Comparison of ENCODE assay signal across 9 cellular contexts in genomic region chr17:80866050-80866793, GRCh38.
DNase-seq lines count a peak whose midpoint lies in the region; ATAC-seq and TF ChIP-seq lines count a peak whose summit lies in the region.
"Had no signal": no experiment of that assay in that cellular context is flagged by ENCODE, and none has a peak within 500 bp of the region (broad histone marks: within the 10 kb centered on the region; RNA-seq: fewer than 3 reads in every experiment).

No MANE protein-coding gene starts in this region.

- TF ChIP-seq CTCF in RWPE2 (IDR thresholded peaks at IDR 0.05; ENCODE audit: poor library complexity, severe bottlenecking) (peak; percentile 81), uterus (IDR thresholded peaks at IDR 0.05) (peak; percentile 64 to 73 (median 70))

- DNase-seq in DMS114 treated with DMSO at 0.1 percent for 48 hours (lab: John Stamatoyannopoulos, UW; ENCODE audit: unreplicated experiment) (peak; percentile 42), LHCN-M2 (ENCODE audit: low read depth) (peak; percentile 62), RWPE2 (ENCODE audit: low spot score) (peak; percentile 59), foreskin melanocyte (peak; percentile 60), trophoblast cell (peak; percentile 27 to 76), uterus (peak; percentile 70 to 81)
- DNase-seq in activated effector memory CD4-positive, alpha-beta T cell treated with Interleukin-2 at 50 U/mL for 16 hours: peak; percentile 60

- H3K27me3 ChIP-seq in RWPE2 (ENCODE audit: insufficient read depth, poor library complexity, severe bottlenecking) (no peaks in the 10 kb centered on the region), trophoblast cell (ENCODE audit: insufficient read depth, low read length) (no peaks in the 10 kb centered on the region), uterus (no peaks in the 10 kb centered on the region)

- intact Hi-C loops in uterus (cut with DNase I; ENCODE audit: low total_unique reads): loop anchor here (10.0 kb wide), 1 partner anchor 99 kb away; no protein-coding TSS in a partner anchor

- no peak overlapping the region for H4K8ac ChIP-seq in trophoblast cell (ENCODE audit: low read depth, low read length)

- H3K79me1 ChIP-seq in trophoblast cell (ENCODE audit: low read length): no peaks in the 10 kb centered on the region

- H3K4me2 ChIP-seq in trophoblast cell (ENCODE audit: low read length): no peak overlapping the region

- H3K4me1 ChIP-seq in RWPE2 (ENCODE audit: insufficient read depth, poor library complexity, severe bottlenecking) (peaks cover 11% of the 10 kb centered on the region), trophoblast cell (ENCODE audit: control insufficient read depth in 1 of 2, insufficient read depth in 2 of 2, low read length in 2 of 2) (no peaks in the 10 kb centered on the region), uterus (no peaks in the 10 kb centered on the region)

- no peak for TF ChIP-seq POLR2A in uterus (IDR thresholded peaks at IDR 0.05)

- no peak overlapping the region for H3K14ac ChIP-seq in trophoblast cell (ENCODE audit: low read length)

- no peak overlapping the region for H2BK12ac ChIP-seq in trophoblast cell (ENCODE audit: low read length)

- H3K4me3 ChIP-seq in RWPE2 (ENCODE audit: severe bottlenecking): no peak overlapping the region
- no peak overlapping the region for H3K4me3 ChIP-seq in trophoblast cell (ENCODE audit: low read depth, low read length)
- H3K4me3 ChIP-seq in uterus: no peak overlapping the region
- H3K4me3 ChIP-seq: SK-N-MC had no signal

- H2AK5ac ChIP-seq in trophoblast cell (ENCODE audit: low read length): no peak overlapping the region

- ATAC-seq in RWPE2 (ENCODE audit: low read depth): peak; percentile 64
- ATAC-seq in HG02571 (IDR thresholded peaks at IDR 0.05; ENCODE audit: unreplicated experiment): no peak

- no peak overlapping the region for H4K12ac ChIP-seq in trophoblast cell (ENCODE audit: low read depth, low read length)

- no peak overlapping the region for H4K91ac ChIP-seq in trophoblast cell (ENCODE audit: low read depth, low read length)

- no peak overlapping the region for H2AFZ ChIP-seq in trophoblast cell (ENCODE audit: insufficient read depth, low read length, poor library complexity)

- H2BK120ac ChIP-seq in trophoblast cell (ENCODE audit: insufficient read depth, low read length, poor library complexity): no peak overlapping the region

- no peak overlapping the region for H2BK5ac ChIP-seq in trophoblast cell (ENCODE audit: low read depth, low read length, poor library complexity)

- H3K27ac ChIP-seq in RWPE2 (ENCODE audit: poor library complexity, severe bottlenecking) (no peak overlapping the region), trophoblast cell (ENCODE audit: low read depth, low read length) (no peak overlapping the region), uterus (no peak overlapping the region)
- H3K27ac ChIP-seq: SK-N-MC had no signal

- H3K18ac ChIP-seq in trophoblast cell (ENCODE audit: low read length): no peak overlapping the region

- H3K23ac ChIP-seq in trophoblast cell (ENCODE audit: low read length): no peak overlapping the region

- WGBS in trophoblast cell (ENCODE audit: extremely low coverage, insufficient coverage, insufficient read length): no CpG with 5 or more reads among the region's 8 CpGs

- no peak overlapping the region for H3K4ac ChIP-seq in trophoblast cell (ENCODE audit: low read depth, low read length)

- no peaks in the 10 kb centered on the region for H3K79me2 ChIP-seq in trophoblast cell (ENCODE audit: control insufficient read depth, insufficient read depth, low read length, poor library complexity)

- H3K36me3 ChIP-seq in RWPE2 (ENCODE audit: low read depth) (peaks cover 4% of the 10 kb centered on the region), trophoblast cell (ENCODE audit: control insufficient read depth in 1 of 2, insufficient read depth in 2 of 2, low read length in 2 of 2) (peaks cover 3 to 7% of the 10 kb centered on the region in 2 experiments), uterus (no peaks in the 10 kb centered on the region)

- H3K9me3 ChIP-seq in RWPE2 (ENCODE audit: severe bottlenecking) (no peaks in the 10 kb centered on the region), trophoblast cell (ENCODE audit: insufficient read depth, low read depth, low read length) (no peaks in the 10 kb centered on the region), uterus (no peaks in the 10 kb centered on the region)

- no peak overlapping the region for H3K9ac ChIP-seq in trophoblast cell (ENCODE audit: low read length)
